1 cellular context compared by ENCODE assay signal in genomic region chr6:134174790-134175531, GRCh38.
TF ChIP-seq lines count a peak whose summit lies in the region.

No MANE protein-coding gene starts in this region.

TF ChIP-seq in K562, 482 proteins besides CTCF, POLR2A, EP300 and RAD21 (continued from another document and continues in another):
- TF ChIP-seq ZBTB26 (CRISPR knock-in tag; IDR thresholded peaks at IDR 0.05) (no peak), SMAD2 (IDR thresholded peaks at IDR 0.05; ENCODE audit: low read depth, low read length) (no peak), TEAD4 (IDR thresholded peaks at IDR 0.05; ENCODE audit: low read length) (0 out of 2 replicates have a peak, but pooled peaks have one; percentile 5), TEAD4 (CRISPR knock-in tag; IDR thresholded peaks at IDR 0.05; ENCODE audit: borderline replicate concordance) (no peak), SREBF2 (CRISPR knock-in tag; IDR thresholded peaks at IDR 0.05) (no peak), RBM15 (IDR thresholded peaks at IDR 0.05; ENCODE audit: insufficient read depth, low read length) (no peak), NCOA2 (IDR thresholded peaks at IDR 0.05; ENCODE audit: partially characterized antibody in 2 of 2) (no peak), CHD1 (IDR thresholded peaks at IDR 0.05; ENCODE audit: low read length) (peak; percentile 64), SRSF3 (IDR thresholded peaks at IDR 0.05; ENCODE audit: insufficient read depth, low read length) (no peak), E2F5 (CRISPR knock-in tag; IDR thresholded peaks at IDR 0.05) (no peak), ZNF263 (CRISPR knock-in tag; IDR thresholded peaks at IDR 0.05; ENCODE audit: borderline replicate concordance) (peak; percentile 85), CEBPZ (IDR thresholded peaks at IDR 0.05; ENCODE audit: borderline replicate concordance, low read depth, low read length) (no peak), MCM5 (IDR thresholded peaks at IDR 0.05; ENCODE audit: low read depth) (no peak), NR1H2 (CRISPR knock-in tag; IDR thresholded peaks at IDR 0.05) (no peak), MAX (CRISPR knock-in tag; IDR thresholded peaks at IDR 0.05) (peak; percentile 15; the same call in 1 of the 2 replicates), NONO (IDR thresholded peaks at IDR 0.05; ENCODE audit: low read depth in 2 of 2, low read length in 1 of 2) (peak; percentile 29 to 77; a peak in 3 of 4 replicates), E2F3 (CRISPR knock-in tag; IDR thresholded peaks at IDR 0.05) (0 out of 2 replicates have a peak, but pooled peaks have one; percentile 70), TFE3 (CRISPR knock-in tag; IDR thresholded peaks at IDR 0.05) (no peak), ZFX (CRISPR knock-in tag; IDR thresholded peaks at IDR 0.05) (peak; percentile 95), IRF2 (CRISPR knock-in tag; IDR thresholded peaks at IDR 0.05) (no peak), MBD2 (IDR thresholded peaks at IDR 0.05; ENCODE audit: borderline replicate concordance, low read depth) (peak; percentile 17; the same call in 1 of the 2 replicates), RNF219 (CRISPR knock-in tag; IDR thresholded peaks at IDR 0.05) (no peak), PHTF2 (CRISPR knock-in tag; IDR thresholded peaks at IDR 0.05) (no peak), FOXP4 (CRISPR knock-in tag; IDR thresholded peaks at IDR 0.05; ENCODE audit: borderline replicate concordance) (no peak), ZMIZ1 (IDR thresholded peaks at IDR 0.05; ENCODE audit: low read depth in 2 of 2, low read length in 2 of 2) (0 out of 4 replicates have a peak, but pooled peaks of 1 of the 2 experiments have one; percentile 67), OTX1 (CRISPR knock-in tag; IDR thresholded peaks at IDR 0.05) (0 out of 2 replicates have a peak, but pooled peaks have one; percentile 14), RNF2 (IDR thresholded peaks at IDR 0.05) (peak; percentile 24; the same call in 1 of the 2 replicates), ZHX1 (conservative IDR thresholded peaks at IDR 0.05; ENCODE audit: low read length) (no peak), NFE2L1 (tag; IDR thresholded peaks at IDR 0.05; ENCODE audit: borderline replicate concordance, low read depth) (no peak), ADNP (tag; IDR thresholded peaks at IDR 0.05) (no peak), VEZF1 (CRISPR knock-in tag; IDR thresholded peaks at IDR 0.05) (peak; percentile 98), MTF1 (CRISPR knock-in tag; IDR thresholded peaks at IDR 0.05; ENCODE audit: borderline replicate concordance) (no peak), HSF4 (CRISPR knock-in tag; IDR thresholded peaks at IDR 0.05; ENCODE audit: borderline replicate concordance) (no peak)
